10 cellular contexts compared by ENCODE assay signal in the genomic region with DNA sequence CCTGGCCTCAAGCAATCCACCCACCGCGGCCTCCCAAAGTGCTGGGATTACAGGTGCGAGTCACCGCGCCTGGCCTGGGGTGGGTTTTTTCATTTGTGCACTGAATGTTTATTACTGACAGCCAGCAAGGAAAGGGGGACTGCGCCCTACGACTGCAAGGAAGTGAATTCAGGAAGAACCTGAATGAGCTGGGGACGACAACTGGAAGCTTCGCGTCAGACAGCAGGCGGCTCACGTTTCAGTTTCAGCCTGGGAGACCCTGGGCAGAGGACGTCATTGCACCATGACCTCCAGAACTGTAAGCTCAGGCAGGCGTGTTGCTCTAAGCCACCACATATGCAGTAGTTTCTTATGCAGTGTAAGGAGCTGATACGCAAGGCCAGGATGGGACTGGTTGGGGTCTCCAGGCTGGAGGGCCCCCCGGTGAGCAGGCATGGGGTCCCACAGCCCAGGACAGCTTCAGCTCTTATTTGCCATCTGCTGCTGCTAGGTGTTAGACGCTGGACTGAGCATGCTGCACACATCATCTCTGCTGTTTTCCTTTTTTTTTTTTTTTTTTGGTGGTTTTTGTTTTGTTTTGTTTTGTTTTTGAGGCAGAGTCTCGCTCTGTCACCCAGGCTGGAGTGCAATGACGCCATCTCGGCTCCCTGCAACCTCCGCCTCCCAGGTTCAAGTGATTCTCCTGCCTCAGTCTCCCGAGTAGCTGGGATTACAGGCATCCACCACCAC.
A peak's percentile ranks its signal among the peaks of the same experiment; 100 is the strongest.
DNase-seq lines count a peak whose midpoint lies in the region; ATAC-seq, FAIRE-seq and TF ChIP-seq lines count a peak whose summit lies in the region.
"Had no signal": no experiment of that assay in that cellular context is flagged by ENCODE, and none has a peak within 500 bp of the region (broad histone marks: within the 10 kb centered on the region; RNA-seq: fewer than 3 reads in every experiment).

No MANE protein-coding gene starts in this region.

- peaks cover 30 to 34% of the 10 kb centered on the region in 2 donors for H3K4me1 Mint-ChIP-seq in natural killer cell treated with Interleukin-12 subunit alpha and Interleukin-12 subunit beta and Interleukin-15 and Interleukin-18, amount 100 ng/mL, for 72 hours (ENCODE audit: low read depth in 2 of 2)
- peaks cover 8% of the 10 kb centered on the region for H3K4me1 Mint-ChIP-seq in glutamatergic neuron (ENCODE audit: low read depth, unreplicated experiment)

- H3K27ac ChIP-seq in A549 = peak overlapping the region; percentile 97 to 100

- no peak for TF ChIP-seq POLR2A in A549 (IDR thresholded peaks at IDR 0.05; ENCODE audit: low read length)

- no peaks in the 10 kb centered on the region for H3K9me3 ChIP-seq in A549

- H3K4me2 ChIP-seq in A549 = peak overlapping the region; percentile 93

- CTCF ChIA-PET in A549 (lab: Yijun Ruan, JAX) = interaction anchor here (0.9 to 4.9 kb wide), 13 partner anchors 10 to 71 kb away, joined by 3 to 47 read pairs (median 5); partner anchors contain the start of gene GADD45B

- no peaks in the 10 kb centered on the region for H3K36me3 Mint-ChIP-seq in natural killer cell treated with Interleukin-12 subunit alpha and Interleukin-12 subunit beta and Interleukin-15 and Interleukin-18, amount 100 ng/mL, for 72 hours
- no peaks in the 10 kb centered on the region for H3K36me3 Mint-ChIP-seq in glutamatergic neuron (ENCODE audit: unreplicated experiment)

- H3K4me1 ChIP-seq in A549 = peaks cover 64% of the 10 kb centered on the region

- in situ Hi-C loops in GM13976 (cut with MboI; ENCODE audit: low sequenced_read_pairs, unreplicated experiment) = no loop called here

- no peak for TF ChIP-seq EP300 in A549 (IDR thresholded peaks at IDR 0.05)

- peak overlapping the region; percentile 86 to 91 for H3K27ac Mint-ChIP-seq in natural killer cell treated with Interleukin-12 subunit alpha and Interleukin-12 subunit beta and Interleukin-15 and Interleukin-18, amount 100 ng/mL, for 72 hours
- no peak overlapping the region for H3K27ac Mint-ChIP-seq in glutamatergic neuron (ENCODE audit: unreplicated experiment)

- TF ChIP-seq CTCF in A549 (IDR thresholded peaks at IDR 0.05) (no peak), GM13976 (IDR thresholded peaks at IDR 0.05; ENCODE audit: borderline replicate concordance, control extremely low read depth, extremely low read depth, insufficient read depth, missing control alignments) (no peak), glutamatergic neuron (IDR thresholded peaks at IDR 0.05; ENCODE audit: partially characterized antibody, unreplicated experiment) (no peak)

- no peak for TF ChIP-seq RAD21 in A549 (conservative IDR thresholded peaks at IDR 0.05 in 1 of 2, IDR thresholded peaks at IDR 0.05 in 1 of 2)

- peak in 1 of 2 experiments; percentile 57 for DNase-seq in A549 (ENCODE audit: low read depth in 1 of 2, low spot score in 1 of 2)
- peak; percentile 61 to 70 for DNase-seq in Kasumi-1 (lab: John Stamatoyannopoulos, UW)
- DNase-seq in dermis blood vessel endothelial cell = peak; percentile 76
- DNase-seq in natural killer cell treated with Interleukin-12 subunit alpha and Interleukin-12 subunit beta and Interleukin-15 and Interleukin-18, amount 100 ng/mL, for 72 hours (ENCODE audit: low spot score) = no peak
- DNase-seq in GM13976 (ENCODE audit: low spot score) = no peak
- DNase-seq in glutamatergic neuron = no peak
- DNase-seq: central memory CD4-positive, alpha-beta T cell; DND-41 had no signal

- H3K4me3 Mint-ChIP-seq in natural killer cell treated with Interleukin-12 subunit alpha and Interleukin-12 subunit beta and Interleukin-15 and Interleukin-18, amount 100 ng/mL, for 72 hours = peak overlapping the region; percentile 82
- no peak overlapping the region for H3K4me3 Mint-ChIP-seq in glutamatergic neuron (ENCODE audit: unreplicated experiment)

- POLR2A ChIA-PET in A549 (lab: Yijun Ruan, JAX) = interaction anchor here (0.7 to 5.3 kb wide), 8 partner anchors 9 to 197 kb away, joined by 3 to 191 read pairs (median 6); partner anchors contain the start of genes GADD45B and SLC39A3

- FAIRE-seq in A549 (lab: Jason Lieb, UNC) = no peak

- 62% methylated on average over 20 of the region's 22 CpGs for WGBS in A549 (ENCODE audit: missing lambda C conversion rate)

- H3K4me3 ChIP-seq in A549 = no peak overlapping the region

- no peaks in the 10 kb centered on the region for H3K9me3 Mint-ChIP-seq in natural killer cell treated with Interleukin-12 subunit alpha and Interleukin-12 subunit beta and Interleukin-15 and Interleukin-18, amount 100 ng/mL, for 72 hours
- H3K9me3 Mint-ChIP-seq in glutamatergic neuron (ENCODE audit: unreplicated experiment) = peaks cover 1% of the 10 kb centered on the region

- H3K27me3 Mint-ChIP-seq in natural killer cell treated with Interleukin-12 subunit alpha and Interleukin-12 subunit beta and Interleukin-15 and Interleukin-18, amount 100 ng/mL, for 72 hours = no peaks in the 10 kb centered on the region
- H3K27me3 Mint-ChIP-seq in glutamatergic neuron (ENCODE audit: unreplicated experiment) = peaks cover 4% of the 10 kb centered on the region

- ATAC-seq in A549 (no peak), HG02840 (IDR thresholded peaks at IDR 0.05; ENCODE audit: low FRiP score, unreplicated experiment) (no peak), HG03442 (IDR thresholded peaks at IDR 0.05; ENCODE audit: unreplicated experiment) (no peak)
- ATAC-seq in natural killer cell treated with Interleukin-12 subunit alpha and Interleukin-12 subunit beta and Interleukin-15 and Interleukin-18, amount 100 ng/mL, for 72 hours = peak in 1 of 2 donors; percentile 31

TF ChIP-seq in A549, 52 proteins besides CTCF, POLR2A, EP300 and RAD21:
- TF ChIP-seq SREBF2 (IDR thresholded peaks at IDR 0.05) (no peak), HOXB13 (CRISPR knock-in tag; IDR thresholded peaks at IDR 0.05; ENCODE audit: low read depth) (no peak), RFX5 (IDR thresholded peaks at IDR 0.05) (no peak), KDM1A (IDR thresholded peaks at IDR 0.05; ENCODE audit: low read depth) (no peak), POLR2AphosphoS2 (conservative IDR thresholded peaks at IDR 0.05; ENCODE audit: low read length) (no peak), EHMT2 (IDR thresholded peaks at IDR 0.05; ENCODE audit: low read depth) (no peak), RARB (CRISPR knock-in tag; IDR thresholded peaks at IDR 0.05) (no peak), EHF (CRISPR knock-in tag; IDR thresholded peaks at IDR 0.05) (no peak), HEYL (CRISPR knock-in tag; IDR thresholded peaks at IDR 0.05) (no peak)
- TF ChIP-seq, protein P1, sequence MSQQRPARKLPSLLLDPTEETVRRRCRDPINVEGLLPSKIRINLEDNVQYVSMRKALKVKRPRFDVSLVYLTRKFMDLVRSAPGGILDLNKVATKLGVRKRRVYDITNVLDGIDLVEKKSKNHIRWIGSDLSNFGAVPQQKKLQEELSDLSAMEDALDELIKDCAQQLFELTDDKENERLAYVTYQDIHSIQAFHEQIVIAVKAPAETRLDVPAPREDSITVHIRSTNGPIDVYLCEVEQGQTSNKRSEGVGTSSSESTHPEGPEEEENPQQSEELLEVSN (IDR thresholded peaks at IDR 0.05; ENCODE audit: borderline replicate concordance, low read depth) = no peak

Comparison
In these comparisons a context has a peak if more than half of its experiments do, and no peak if none do; other contexts are left out.
1. DNase-seq: peak in Kasumi-1 (2 of 2) and dermis blood vessel endothelial cell (single experiment); none in natural killer cell treated with Interleukin-12 subunit alpha and Interleukin-12 subunit beta and Interleukin-15 and Interleukin-18, amount 100 ng/mL, for 72 hours (single experiment), GM13976 (single experiment) and glutamatergic neuron (single experiment).